In the genomic region with DNA sequence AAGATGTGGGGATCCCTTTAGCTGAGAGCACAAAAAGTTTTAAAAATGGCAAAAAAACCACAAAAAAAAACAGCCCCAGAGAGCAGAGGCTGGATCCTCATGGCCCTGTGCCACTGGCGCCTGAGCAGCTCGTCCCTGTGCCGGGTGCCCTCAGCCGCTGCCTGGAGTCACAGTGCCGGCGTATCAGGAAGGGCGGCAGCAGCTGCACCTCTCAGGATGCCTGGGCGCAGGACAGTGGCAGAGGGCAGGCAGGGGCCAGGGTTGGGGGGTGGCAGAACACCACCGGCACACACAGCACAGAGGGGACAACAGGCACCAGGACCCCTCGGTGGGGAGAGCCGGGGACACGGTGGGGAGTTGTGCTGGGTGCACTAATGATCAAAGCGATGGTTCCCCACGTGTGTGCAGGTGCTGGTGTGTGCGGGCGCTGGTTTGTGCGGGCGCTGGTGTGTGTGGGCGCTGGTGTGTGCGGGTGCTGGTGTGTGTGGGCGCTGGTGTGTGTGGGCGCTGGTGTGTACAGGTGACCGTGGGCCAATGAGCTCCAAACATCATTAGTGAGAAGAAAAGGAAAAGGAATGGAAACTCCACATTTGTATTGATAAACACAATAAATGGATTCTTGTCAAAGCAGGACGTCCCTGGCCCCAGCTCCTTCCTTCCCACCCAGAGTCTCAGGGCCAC, we compare ENCODE assay signal across 8 cellular contexts.
"Had no signal": no experiment of that assay in that cellular context is flagged by ENCODE, and none has a peak within 500 bp of the region (broad histone marks: within the 10 kb centered on the region; RNA-seq: fewer than 3 reads in every experiment).

No MANE protein-coding gene starts in this region.

- H3K4me1 Mint-ChIP-seq: IgD-negative memory B cell had no signal

- H3K27ac Mint-ChIP-seq: IgD-negative memory B cell had no signal

- H3K9me3 ChIP-seq: HAP-1 had no signal

- H3K36me3 ChIP-seq: HAP-1 had no signal

- H3K9me3 Mint-ChIP-seq: IgD-negative memory B cell had no signal

- H3K4me3 ChIP-seq: GM23248, HAP-1 had no signal

- H3K27ac ChIP-seq: GM23248, HL-60 had no signal

- H3K27me3 Mint-ChIP-seq: IgD-negative memory B cell had no signal

- H3K4me3 Mint-ChIP-seq: IgD-negative memory B cell had no signal

- DNase-seq: GM23248, GOT3, H7, KBM-7 had no signal

- H3K4me1 ChIP-seq: HAP-1 had no signal

- ATAC-seq: HCT116 had no signal

- H3K36me3 Mint-ChIP-seq: IgD-negative memory B cell had no signal
